In genomic region chr19:12139309-12139708, GRCh38 we compare ENCODE assay signal across 1 cellular context.
TF ChIP-seq lines count a peak whose summit lies in the region.

No MANE protein-coding gene starts in this region.

TF ChIP-seq in GM12878, 131 proteins besides CTCF, POLR2A, EP300 and RAD21:
- TF ChIP-seq PBX3 (IDR thresholded peaks at IDR 0.05; ENCODE audit: insufficient replicate concordance, low read depth, low read length) (no peak), KDM1A (IDR thresholded peaks at IDR 0.05; ENCODE audit: borderline replicate concordance) (no peak), E4F1 (IDR thresholded peaks at IDR 0.05; ENCODE audit: borderline replicate concordance, partially characterized antibody) (no peak), POU2F2 (IDR thresholded peaks at IDR 0.05; ENCODE audit: borderline replicate concordance, low read depth, low read length) (no peak), GABPA (IDR thresholded peaks at IDR 0.05; ENCODE audit: low read depth) (no peak), SUZ12 (IDR thresholded peaks at IDR 0.05; ENCODE audit: unreplicated experiment) (no peak)
